In genomic region chr1:24717867-24718650, GRCh38 we compare ENCODE assay signal across 14 cellular contexts. TPM values are rescaled to one million over a fixed set of nuclear protein-coding genes. Genes with fewer than 3 reads are reported as not detected.
A peak's percentile ranks its signal among the peaks of the same experiment; 100 is the strongest.
DNase-seq lines count a peak whose midpoint lies in the region; ATAC-seq, FAIRE-seq and TF ChIP-seq lines count a peak whose summit lies in the region.
"Had no signal": no experiment of that assay in that cellular context is flagged by ENCODE, and none has a peak within 500 bp of the region (broad histone marks: within the 10 kb centered on the region; RNA-seq: fewer than 3 reads in every experiment).

No MANE protein-coding gene starts in this region.

- intact Hi-C loops in right cardiac atrium (cut with DNase I) (no loop called here), left cardiac atrium (cut with DNase I) (no loop called here), head of caudate nucleus (cut with DNase I) (loop anchor here (10.0 kb wide), 1 partner anchor 73 kb away; the partner anchor contains the start of gene SRRM1)
- intact Hi-C loops in activated T-helper 1 cell treated with anti-CD3 and anti-CD28 coated beads, Interleukin-12 subunit alpha, Interleukin-12 subunit beta, Interleukin-2, Interleukin-4 antibody, amounts not matched to agents 30 ng/mL and 10 ng/mL and 1 ng/mL, durations not matched to agents 14 hours and 24 hours and 36 hours (cut with micrococcal nuclease): no loop called here

- H3K27me3 ChIP-seq in right cardiac atrium (ENCODE audit: control insufficient read depth, insufficient read depth) (no peaks in the 10 kb centered on the region), osteoblast (ENCODE audit: insufficient read depth, low read length) (no peaks in the 10 kb centered on the region)
- H3K27me3 ChIP-seq: spleen had no signal

- no peaks in the 10 kb centered on the region for H3K9me3 ChIP-seq in right cardiac atrium (ENCODE audit: control insufficient read depth, low read length)
- no peaks in the 10 kb centered on the region for H3K9me3 ChIP-seq in osteoblast (ENCODE audit: low read depth, low read length)
- H3K9me3 ChIP-seq: spleen had no signal

- H3K4me1 Mint-ChIP-seq in activated T-helper 1 cell treated with anti-CD3 and anti-CD28 coated beads, Interleukin-12 subunit alpha, Interleukin-12 subunit beta, Interleukin-2, Interleukin-4 antibody, amounts not matched to agents 30 ng/mL and 10 ng/mL and 1 ng/mL, durations not matched to agents 14 hours and 24 hours and 36 hours (ENCODE audit: low read depth): peaks cover 18% of the 10 kb centered on the region

- H3K27ac ChIP-seq in right cardiac atrium (ENCODE audit: low read length) (no peak overlapping the region), osteoblast (ENCODE audit: low read depth, low read length) (peak overlapping the region; percentile 9)
- H3K27ac ChIP-seq: KMS-11 had no signal

- no peak for FAIRE-seq in GM19239 (lab: Jason Lieb, UNC)

- H3K9me3 Mint-ChIP-seq in activated T-helper 1 cell treated with anti-CD3 and anti-CD28 coated beads, Interleukin-12 subunit alpha, Interleukin-12 subunit beta, Interleukin-2, Interleukin-4 antibody, amounts not matched to agents 30 ng/mL and 10 ng/mL and 1 ng/mL, durations not matched to agents 14 hours and 24 hours and 36 hours: no peaks in the 10 kb centered on the region

- ATAC-seq in right cardiac atrium (no peak), left cardiac atrium (no peak), HG02610 (IDR thresholded peaks at IDR 0.05; ENCODE audit: unreplicated experiment) (no peak), HG03135 (IDR thresholded peaks at IDR 0.05; ENCODE audit: unreplicated experiment) (no peak)

- H3K27ac Mint-ChIP-seq in activated T-helper 1 cell treated with anti-CD3 and anti-CD28 coated beads, Interleukin-12 subunit alpha, Interleukin-12 subunit beta, Interleukin-2, Interleukin-4 antibody, amounts not matched to agents 30 ng/mL and 10 ng/mL and 1 ng/mL, durations not matched to agents 14 hours and 24 hours and 36 hours: no peak overlapping the region

- H3K79me2 ChIP-seq in osteoblast (ENCODE audit: insufficient read depth, low read length): peaks cover 33% of the 10 kb centered on the region

- no peaks in the 10 kb centered on the region for H3K36me3 ChIP-seq in osteoblast (ENCODE audit: insufficient read depth, low read length)
- H3K36me3 ChIP-seq: spleen had no signal

- H3K36me3 Mint-ChIP-seq in activated T-helper 1 cell treated with anti-CD3 and anti-CD28 coated beads, Interleukin-12 subunit alpha, Interleukin-12 subunit beta, Interleukin-2, Interleukin-4 antibody, amounts not matched to agents 30 ng/mL and 10 ng/mL and 1 ng/mL, durations not matched to agents 14 hours and 24 hours and 36 hours (ENCODE audit: low read depth): no peaks in the 10 kb centered on the region

- no peak overlapping the region for H3K4me2 ChIP-seq in osteoblast (ENCODE audit: insufficient read depth, low read length)
- H3K4me2 ChIP-seq: KMS-11 had no signal

- H2AFZ ChIP-seq in osteoblast (ENCODE audit: low read length): no peak overlapping the region

- H4K20me1 ChIP-seq in osteoblast (ENCODE audit: insufficient read depth, low read length): no peaks in the 10 kb centered on the region

- no peak overlapping the region for H3K4me3 Mint-ChIP-seq in activated T-helper 1 cell treated with anti-CD3 and anti-CD28 coated beads, Interleukin-12 subunit alpha, Interleukin-12 subunit beta, Interleukin-2, Interleukin-4 antibody, amounts not matched to agents 30 ng/mL and 10 ng/mL and 1 ng/mL, durations not matched to agents 14 hours and 24 hours and 36 hours

- no peaks in the 10 kb centered on the region for H3K27me3 Mint-ChIP-seq in activated T-helper 1 cell treated with anti-CD3 and anti-CD28 coated beads, Interleukin-12 subunit alpha, Interleukin-12 subunit beta, Interleukin-2, Interleukin-4 antibody, amounts not matched to agents 30 ng/mL and 10 ng/mL and 1 ng/mL, durations not matched to agents 14 hours and 24 hours and 36 hours (ENCODE audit: insufficient read depth)

- peak; percentile 40 to 70 (median 41) for DNase-seq in right cardiac atrium
- no peak for DNase-seq in left cardiac atrium
- peak; percentile 71 to 97 (median 90) for DNase-seq in head of caudate nucleus
- no peak for DNase-seq in osteoblast (ENCODE audit: insufficient read length, low spot score, missing footprints)
- no peak for DNase-seq in activated T-helper 1 cell treated with anti-CD3 and anti-CD28 coated beads, Interleukin-12 subunit alpha, Interleukin-12 subunit beta, Interleukin-2, Interleukin-4 antibody, amounts not matched to agents 30 ng/mL and 10 ng/mL and 1 ng/mL, durations not matched to agents 14 hours and 24 hours and 36 hours (ENCODE audit: low spot score)
- no peak for DNase-seq in GM19239 (ENCODE audit: insufficient read length, low spot score)
- DNase-seq: activated CD4-positive, alpha-beta T cell treated with anti-CD3 and anti-CD28 coated beads, Interleukin-2, amount 50 U/mL, for 48 hours; amniotic stem cell; GF-D8; NCI-H1436 treated with DMSO at 0.1 percent for 48 hours; spleen had no signal

- no peak for TF ChIP-seq CTCF in osteoblast (IDR thresholded peaks at IDR 0.05; ENCODE audit: extremely low read depth, low read depth, low read length)

- H3K4me3 ChIP-seq in right cardiac atrium (ENCODE audit: low read length) (no peak overlapping the region), osteoblast (ENCODE audit: insufficient read depth, low read length) (no peak overlapping the region)
- H3K4me3 ChIP-seq: spleen had no signal

- H3K4me1 ChIP-seq in right cardiac atrium (ENCODE audit: control insufficient read depth, insufficient read depth, low read length): peaks cover 7% of the 10 kb centered on the region
- peaks cover 54% of the 10 kb centered on the region for H3K4me1 ChIP-seq in osteoblast (ENCODE audit: insufficient read depth, low read length)

- WGBS in right cardiac atrium: 81% methylated on average over 8 of the region's 8 CpGs

RNA-seq across cellular contexts. Expression of gene CLIC4, which starts 27.2 kb away (rescaled TPM):
- total RNA-seq in right cardiac atrium (100 to 1,000 TPM; 207 to 248 (median 233) TPM), left cardiac atrium (100 to 1,000 TPM; 164 to 263 TPM), osteoblast (697 and 711 TPM in 2 replicates)
- 110 TPM for polyA plus RNA-seq in right cardiac atrium
- total RNA-seq in activated T-helper 1 cell treated with anti-CD3 and anti-CD28 coated beads, Interleukin-12 subunit alpha, Interleukin-12 subunit beta, Interleukin-2, Interleukin-4 antibody, amounts not matched to agents 30 ng/mL and 10 ng/mL and 1 ng/mL, durations not matched to agents 14 hours and 24 hours and 36 hours: 16.8 and 20.6 TPM in 2 replicates

Comparison
In these comparisons a context has a peak if more than half of its experiments do, and no peak if none do; other contexts are left out.
1. DNase-seq: peak in right cardiac atrium (3 of 3) and head of caudate nucleus (42 of 42); none in left cardiac atrium (single experiment), osteoblast (single experiment), activated T-helper 1 cell treated with anti-CD3 and anti-CD28 coated beads, Interleukin-12 subunit alpha, Interleukin-12 subunit beta, Interleukin-2, Interleukin-4 antibody, amounts not matched to agents 30 ng/mL and 10 ng/mL and 1 ng/mL, durations not matched to agents 14 hours and 24 hours and 36 hours (single experiment) and GM19239 (single experiment).